ENCODE assay signal across 8 cellular contexts in genomic region chr11:95092549-95093324, GRCh38. TPM values are rescaled to one million over a fixed set of nuclear protein-coding genes. Genes with fewer than 3 reads are reported as not detected.
DNase-seq lines count a peak whose midpoint lies in the region; ATAC-seq and TF ChIP-seq lines count a peak whose summit lies in the region.

No MANE protein-coding gene starts in this region.

- H3K9me3 Mint-ChIP-seq in endodermal cell: no peaks in the 10 kb centered on the region
- H3K9me3 Mint-ChIP-seq in progenitor cell of endocrine pancreas (ENCODE audit: low read depth): no peaks in the 10 kb centered on the region

- no peak overlapping the region for H3K4me3 ChIP-seq in AG04450 (ENCODE audit: low read depth, low read length)
- no peak overlapping the region for H3K4me3 ChIP-seq in endodermal cell (ENCODE audit: low read length)

- no peaks in the 10 kb centered on the region for H3K4me1 ChIP-seq in endodermal cell (ENCODE audit: control insufficient read depth, insufficient read depth, low read length)

- H3K9ac ChIP-seq in endodermal cell (ENCODE audit: extremely low read depth, low read length, poor library complexity, severe bottlenecking): no peak overlapping the region

- no peak overlapping the region for H3K4me3 Mint-ChIP-seq in endodermal cell
- no peak overlapping the region for H3K4me3 Mint-ChIP-seq in progenitor cell of endocrine pancreas (ENCODE audit: low read depth)

- H3K4me1 Mint-ChIP-seq in endodermal cell (peaks cover 22% of the 10 kb centered on the region), progenitor cell of endocrine pancreas (ENCODE audit: low read depth) (peaks cover 6% of the 10 kb centered on the region)

- no peaks in the 10 kb centered on the region for H3K36me3 Mint-ChIP-seq in endodermal cell (ENCODE audit: low read depth)
- no peaks in the 10 kb centered on the region for H3K36me3 Mint-ChIP-seq in progenitor cell of endocrine pancreas (ENCODE audit: insufficient read depth)

- H3K9me3 ChIP-seq in AG04450 (ENCODE audit: control insufficient read depth, insufficient read depth, low read length): no peaks in the 10 kb centered on the region; the same call in 1 of the 2 replicates
- H3K9me3 ChIP-seq in endodermal cell (ENCODE audit: control insufficient read depth, low read length): no peaks in the 10 kb centered on the region

- CTCF ChIA-PET in AG04450 (lab: Charles Lee): interaction anchor here (0.6 to 2.6 kb wide), 6 partner anchors 11 to 1370 kb away, joined by 3 to 9 read pairs (median 4); no protein-coding TSS in a partner anchor

- H3K27ac Mint-ChIP-seq in endodermal cell (no peak overlapping the region), progenitor cell of endocrine pancreas (peak overlapping the region; percentile 17)

- POLR2A ChIA-PET in AG04450 (lab: Yijun Ruan, JAX): no interaction called here

- DNase-seq in AG04450 (ENCODE audit: low read depth, low spot score) (no peak), GM20000 (ENCODE audit: low spot score) (peak; percentile 59), SW480 (ENCODE audit: low spot score) (peak; percentile 48), endodermal cell (peak; percentile 67), progenitor cell of endocrine pancreas (ENCODE audit: low spot score, unreplicated experiment) (no peak), SHP77 (lab: John Stamatoyannopoulos, UW) (no peak), ureter (ENCODE audit: low spot score) (no peak)

- no peaks in the 10 kb centered on the region for H3K36me3 ChIP-seq in endodermal cell (ENCODE audit: control insufficient read depth, insufficient read depth, low read length)

- 57 to 63% methylated on average over 3 to 5 of the region's 5 CpGs for WGBS in endodermal cell (ENCODE audit: insufficient coverage in 1 of 2, insufficient read length in 1 of 2), 2 experiments

- H3K27ac ChIP-seq in AG04450 (ENCODE audit: low read depth, low read length) (no peak overlapping the region), endodermal cell (ENCODE audit: low read depth, low read length) (no peak overlapping the region)

- H3K27me3 ChIP-seq in AG04450 (ENCODE audit: control insufficient read depth, insufficient read depth, low read length) (no peaks in the 10 kb centered on the region), endodermal cell (ENCODE audit: control insufficient read depth, insufficient read depth, low read length, poor library complexity, severe bottlenecking) (peaks cover 36% of the 10 kb centered on the region)

- peak; percentile 54 for TF ChIP-seq CTCF in AG04450 (IDR thresholded peaks at IDR 0.05; ENCODE audit: low read depth, low read length)
- TF ChIP-seq CTCF in GM20000 (IDR thresholded peaks at IDR 0.05; ENCODE audit: extremely low read depth, missing control alignments): peak; percentile 54
- peak; percentile 71 for TF ChIP-seq CTCF in endodermal cell (conservative IDR thresholded peaks at IDR 0.05)
- TF ChIP-seq CTCF in progenitor cell of endocrine pancreas (IDR thresholded peaks at IDR 0.05; ENCODE audit: unreplicated experiment): peak; percentile 61

- H3K27me3 Mint-ChIP-seq in endodermal cell (ENCODE audit: insufficient read depth) (peaks cover 66% of the 10 kb centered on the region), progenitor cell of endocrine pancreas (peaks cover 58% of the 10 kb centered on the region)

- no peak for ATAC-seq in HG02852 (IDR thresholded peaks at IDR 0.05; ENCODE audit: unreplicated experiment)

RNA-seq across cellular contexts. Expression of gene ENDOD1, which starts 3.1 kb away (rescaled TPM):
- 10.0 and 12.1 TPM in 2 replicates for polyA plus RNA-seq in AG04450 (2011; rRNA removed)
- 8.8 and 11.8 TPM in 2 replicates for polyA minus RNA-seq in AG04450 (2011; rRNA and poly(A)+ RNA removed)
- total RNA-seq in endodermal cell (1 to 10 TPM; 1.9 to 2.7 TPM), progenitor cell of endocrine pancreas (2.1 and 2.7 TPM in 2 replicates), ureter (36.7 TPM)
- polyA plus RNA-seq in endodermal cell (2013, experiment 1 of 2): 2.4 TPM
- 2.3 TPM for polyA plus RNA-seq in endodermal cell (2013, experiment 2 of 2)

RNA-seq across cellular contexts. Expression of gene SRSF8, which starts 26.0 kb away (rescaled TPM):
- 22.4 and 28.4 TPM in 2 replicates for polyA plus RNA-seq in AG04450 (2011; rRNA removed)
- 10.2 and 11.4 TPM in 2 replicates for polyA minus RNA-seq in AG04450 (2011; rRNA and poly(A)+ RNA removed)
- 10 to 100 TPM; 16.3 to 20.1 TPM for total RNA-seq in endodermal cell
- 24.9 TPM for polyA plus RNA-seq in endodermal cell (2013, experiment 1 of 2)
- 25.9 TPM for polyA plus RNA-seq in endodermal cell (2013, experiment 2 of 2)
- 42.4 and 43.4 TPM in 2 replicates for total RNA-seq in progenitor cell of endocrine pancreas
- 58.0 TPM for total RNA-seq in ureter

RNA-seq across cellular contexts. Expression of gene KDM4F, which starts 43.5 kb away (rescaled TPM):
- polyA plus RNA-seq in AG04450 (2011; rRNA removed): not detected in 2 replicates
- polyA minus RNA-seq in AG04450 (2011; rRNA and poly(A)+ RNA removed): not detected in 2 replicates
- total RNA-seq in endodermal cell (not detected), progenitor cell of endocrine pancreas (not detected in 2 replicates), ureter (not detected)
- not detected for polyA plus RNA-seq in endodermal cell (2013, experiment 1 of 2)
- not detected for polyA plus RNA-seq in endodermal cell (2013, experiment 2 of 2)

Comparison
In these comparisons a context has a peak if more than half of its experiments do, and no peak if none do; other contexts are left out.
1. DNase-seq: peak in GM20000 (single experiment), SW480 (single experiment) and endodermal cell (single experiment); none in AG04450 (single experiment), progenitor cell of endocrine pancreas (single experiment), SHP77 (0 of 2) and ureter (single experiment).
2. RNA of gene ENDOD1, which starts 3.1 kb away (total RNA-seq): 36.7 TPM in ureter (single experiment); 1.9 to 2.7 TPM in endodermal cell and 2.1 to 2.7 TPM in progenitor cell of endocrine pancreas; every median in the first group is over 10 times any median in the second.
3. Peak in every context shown above with its lines, with median percentiles within 50 percentile points of each other: CTCF ChIP-seq.